37 cellular contexts compared by ENCODE assay signal in genomic region chrX:24034485-24034884, GRCh38.
"Had no signal": no experiment of that assay in that cellular context is flagged by ENCODE, and none has a peak within 500 bp of the region (broad histone marks: within the 10 kb centered on the region; RNA-seq: fewer than 3 reads in every experiment).

No MANE protein-coding gene starts in this region.

- ATAC-seq: activated CD4-positive, CD25-positive, alpha-beta regulatory T cell treated with anti-CD3 and anti-CD28 coated beads, Interleukin-2, amount 50 U/mL, for 24 hours; body of pancreas; effector memory CD8-positive, alpha-beta T cell; gastroesophageal sphincter; left colon; stimulated activated effector memory CD8-positive, alpha-beta T cell treated with anti-CD3 and anti-CD28 coated beads, Interleukin-12 subunit alpha, Interleukin-12 subunit beta, amount 100 ng/mL, for 72 hours had no signal

- H3K27ac ChIP-seq: adrenal gland, body of pancreas, colonic mucosa, dorsolateral prefrontal cortex, gastroesophageal sphincter, ovary, prostate gland, sigmoid colon, thoracic aorta, uterus, VCaP had no signal

- H3K4me1 Mint-ChIP-seq: activated naive CD8-positive, alpha-beta T cell treated with anti-CD3 and anti-CD28 coated beads for 36 hours; immature natural killer cell; stimulated activated effector memory CD8-positive, alpha-beta T cell treated with anti-CD3 and anti-CD28 coated beads, Interleukin-12 subunit alpha, Interleukin-12 subunit beta, amount 100 ng/mL, for 72 hours had no signal

- DNase-seq: activated CD4-positive, alpha-beta T cell treated with anti-CD3 and anti-CD28 coated beads for 48 hours; activated CD4-positive, alpha-beta T cell treated with anti-CD3 and anti-CD28 coated beads, Interleukin-2, amount 50 U/mL, for 48 hours; activated CD8-positive, alpha-beta memory T cell treated with anti-CD3 and anti-CD28 coated beads for 24 hours; activated effector memory CD4-positive, alpha-beta T cell treated with anti-CD3 and anti-CD28 coated beads, Interleukin-2, amount 50 U/mL, for 16 hours; activated naive CD4-positive, alpha-beta T cell treated with anti-CD3 and anti-CD28 coated beads for 36 hours; activated naive CD8-positive, alpha-beta T cell treated with anti-CD3 and anti-CD28 coated beads for 36 hours; aorta; body of pancreas; colonic mucosa; dorsolateral prefrontal cortex; effector memory CD8-positive, alpha-beta T cell; erythroblast; head of caudate nucleus; hypothalamus; immature natural killer cell; kidney; left colon; mammary epithelial cell; retina; sigmoid colon; small intestine; stimulated activated CD4-positive, alpha-beta T cell treated with anti-CD3 and anti-CD28 coated beads, Interleukin-4, amount 100 ng/mL, for 24 hours; T-helper 9 cell had no signal

- H3K4me3 Mint-ChIP-seq: activated naive CD4-positive, alpha-beta T cell treated with anti-CD3 and anti-CD28 coated beads for 36 hours; activated naive CD8-positive, alpha-beta T cell treated with anti-CD3 and anti-CD28 coated beads for 36 hours; activated T-helper 1 cell treated with anti-CD3 and anti-CD28 coated beads, Interleukin-12 subunit alpha, Interleukin-12 subunit beta, Interleukin-2, Interleukin-4 antibody, amounts not matched to agents 30 ng/mL and 10 ng/mL and 1 ng/mL, durations not matched to agents 14 hours and 24 hours and 36 hours; effector memory CD8-positive, alpha-beta T cell; immature natural killer cell; nephron; stimulated activated effector memory CD8-positive, alpha-beta T cell treated with anti-CD3 and anti-CD28 coated beads, Interleukin-12 subunit alpha, Interleukin-12 subunit beta, amount 100 ng/mL, for 72 hours; stimulated activated naive CD8-positive, alpha-beta T cell treated with anti-CD3 and anti-CD28 coated beads, Interleukin-15, Interleukin-2, amounts not matched to agents 100 ng/mL and 50 ng/mL, for 24 hours; type B pancreatic cell had no signal

- H3K27ac Mint-ChIP-seq: activated naive CD4-positive, alpha-beta T cell treated with anti-CD3 and anti-CD28 coated beads for 36 hours; activated naive CD8-positive, alpha-beta T cell treated with anti-CD3 and anti-CD28 coated beads for 36 hours; activated T-helper 1 cell treated with anti-CD3 and anti-CD28 coated beads, Interleukin-12 subunit alpha, Interleukin-12 subunit beta, Interleukin-2, Interleukin-4 antibody, amounts not matched to agents 30 ng/mL and 10 ng/mL and 1 ng/mL, durations not matched to agents 14 hours and 24 hours and 36 hours; effector memory CD8-positive, alpha-beta T cell; immature natural killer cell; nephron; stimulated activated effector memory CD8-positive, alpha-beta T cell treated with anti-CD3 and anti-CD28 coated beads, Interleukin-12 subunit alpha, Interleukin-12 subunit beta, amount 100 ng/mL, for 72 hours; stimulated activated naive CD8-positive, alpha-beta T cell treated with anti-CD3 and anti-CD28 coated beads, Interleukin-15, Interleukin-2, amounts not matched to agents 100 ng/mL and 50 ng/mL, for 24 hours; type B pancreatic cell had no signal

- H3K4me3 ChIP-seq: adrenal gland, body of pancreas, colonic mucosa, dorsolateral prefrontal cortex, gastroesophageal sphincter, ovary, prostate gland, sigmoid colon, thoracic aorta, uterus had no signal

- H3K27me3 ChIP-seq: body of pancreas, colonic mucosa, gastroesophageal sphincter, ovary, uterus had no signal

- H3K36me3 Mint-ChIP-seq: activated naive CD8-positive, alpha-beta T cell treated with anti-CD3 and anti-CD28 coated beads for 36 hours; stimulated activated effector memory CD8-positive, alpha-beta T cell treated with anti-CD3 and anti-CD28 coated beads, Interleukin-12 subunit alpha, Interleukin-12 subunit beta, amount 100 ng/mL, for 72 hours; type B pancreatic cell had no signal

- H3K9me3 ChIP-seq: adrenal gland, body of pancreas, colonic mucosa, gastroesophageal sphincter, ovary, prostate gland, sigmoid colon, thoracic aorta, uterus had no signal

- H3K9me3 Mint-ChIP-seq: activated naive CD4-positive, alpha-beta T cell treated with anti-CD3 and anti-CD28 coated beads for 36 hours; activated naive CD8-positive, alpha-beta T cell treated with anti-CD3 and anti-CD28 coated beads for 36 hours; activated T-helper 1 cell treated with anti-CD3 and anti-CD28 coated beads, Interleukin-12 subunit alpha, Interleukin-12 subunit beta, Interleukin-2, Interleukin-4 antibody, amounts not matched to agents 30 ng/mL and 10 ng/mL and 1 ng/mL, durations not matched to agents 14 hours and 24 hours and 36 hours; effector memory CD8-positive, alpha-beta T cell; immature natural killer cell; nephron; stimulated activated effector memory CD8-positive, alpha-beta T cell treated with anti-CD3 and anti-CD28 coated beads, Interleukin-12 subunit alpha, Interleukin-12 subunit beta, amount 100 ng/mL, for 72 hours; stimulated activated naive CD8-positive, alpha-beta T cell treated with anti-CD3 and anti-CD28 coated beads, Interleukin-15, Interleukin-2, amounts not matched to agents 100 ng/mL and 50 ng/mL, for 24 hours; type B pancreatic cell had no signal

- H3K4me1 ChIP-seq: adrenal gland, body of pancreas, colonic mucosa, gastroesophageal sphincter, prostate gland, sigmoid colon, uterus had no signal

- H3K36me3 ChIP-seq: adrenal gland, colonic mucosa, gastroesophageal sphincter, ovary, prostate gland, sigmoid colon, thoracic aorta, uterus had no signal

- H3K27me3 Mint-ChIP-seq: activated naive CD8-positive, alpha-beta T cell treated with anti-CD3 and anti-CD28 coated beads for 36 hours; effector memory CD8-positive, alpha-beta T cell; stimulated activated naive CD8-positive, alpha-beta T cell treated with anti-CD3 and anti-CD28 coated beads, Interleukin-15, Interleukin-2, amounts not matched to agents 100 ng/mL and 50 ng/mL, for 24 hours; type B pancreatic cell had no signal

- FAIRE-seq: small intestine, TTC549 had no signal
